Comparison of ENCODE assay signal across 18 cellular contexts in genomic region chr1:196598902-196599301, GRCh38. TPM values are rescaled to one million over a fixed set of nuclear protein-coding genes. Genes with fewer than 3 reads are reported as not detected.
DNase-seq lines count a peak whose midpoint lies in the region; ATAC-seq, FAIRE-seq and TF ChIP-seq lines count a peak whose summit lies in the region.
"Had no signal": no experiment of that assay in that cellular context is flagged by ENCODE, and none has a peak within 500 bp of the region (broad histone marks: within the 10 kb centered on the region; RNA-seq: fewer than 3 reads in every experiment).

No MANE protein-coding gene starts in this region.

- H3K4me1 ChIP-seq in sigmoid colon: no peaks in the 10 kb centered on the region
- H3K4me1 ChIP-seq: A549, Caco-2 had no signal

- TF ChIP-seq POLR2A in sigmoid colon (IDR thresholded peaks at IDR 0.05): no peak

- no peak for DNase-seq in HTR-8/SVneo (ENCODE audit: insufficient read length, low spot score)
- DNase-seq in NCI-H82 (lab: John Stamatoyannopoulos, UW): peak; percentile 95
- no peak for DNase-seq in glutamatergic neuron
- no peak for DNase-seq in sigmoid colon
- DNase-seq: Caco-2; CD8-positive, alpha-beta memory T cell; DMS 273 treated with DMSO at 0.1 percent for 48 hours; GM23248 had no signal

- intact Hi-C loops in sigmoid colon (cut with DNase I): no loop called here

- peak overlapping the region; percentile 54 for H3K4me3 Mint-ChIP-seq in glutamatergic neuron (ENCODE audit: unreplicated experiment)
- H3K4me3 Mint-ChIP-seq: CD14-positive monocyte; CD8-positive, alpha-beta memory T cell had no signal

- no peaks in the 10 kb centered on the region for H3K36me3 ChIP-seq in sigmoid colon

- TF ChIP-seq CTCF in glutamatergic neuron (IDR thresholded peaks at IDR 0.05; ENCODE audit: partially characterized antibody, unreplicated experiment): no peak
- no peak for TF ChIP-seq CTCF in sigmoid colon (IDR thresholded peaks at IDR 0.05)

- H3K27ac Mint-ChIP-seq in glutamatergic neuron (ENCODE audit: unreplicated experiment): peak overlapping the region; percentile 94
- H3K27ac Mint-ChIP-seq: CD14-positive monocyte; CD8-positive, alpha-beta memory T cell had no signal

- ATAC-seq in HG03095 (IDR thresholded peaks at IDR 0.05; ENCODE audit: unreplicated experiment) (no peak), HG02642 (IDR thresholded peaks at IDR 0.05; ENCODE audit: poor library complexity, unreplicated experiment) (no peak)
- ATAC-seq: GM12878, HCT116, HepG2 had no signal

- no peak overlapping the region for H3K4me3 ChIP-seq in sigmoid colon
- H3K4me3 ChIP-seq: A549, GM12878, GM23248 had no signal

- H3K4me1 Mint-ChIP-seq in glutamatergic neuron (ENCODE audit: low read depth, unreplicated experiment): peaks cover 56% of the 10 kb centered on the region
- H3K4me1 Mint-ChIP-seq: CD14-positive monocyte; CD8-positive, alpha-beta memory T cell had no signal

- H3K27ac ChIP-seq in sigmoid colon: no peak overlapping the region
- H3K27ac ChIP-seq: A549, GM23248 had no signal

- peaks cover 2% of the 10 kb centered on the region for H3K27me3 Mint-ChIP-seq in glutamatergic neuron (ENCODE audit: unreplicated experiment)

- no peaks in the 10 kb centered on the region for H3K27me3 ChIP-seq in sigmoid colon

- TF ChIP-seq EP300 in sigmoid colon (IDR thresholded peaks at IDR 0.05): no peak

- H3K36me3 Mint-ChIP-seq in glutamatergic neuron (ENCODE audit: unreplicated experiment): no peaks in the 10 kb centered on the region
- H3K36me3 Mint-ChIP-seq: CD14-positive monocyte; CD8-positive, alpha-beta memory T cell had no signal

- H3K9me3 ChIP-seq in sigmoid colon: no peaks in the 10 kb centered on the region
- H3K9me3 ChIP-seq: A549, Caco-2 had no signal

- H3K9me3 Mint-ChIP-seq in glutamatergic neuron (ENCODE audit: unreplicated experiment): peaks cover 5% of the 10 kb centered on the region
- H3K9me3 Mint-ChIP-seq: CD8-positive, alpha-beta memory T cell had no signal

- peak; percentile 13 for FAIRE-seq in HTR-8/SVneo (lab: Jason Lieb, UNC)
- FAIRE-seq: A549, GM12878, GM18507, H54, HepG2 had no signal

RNA-seq across cellular contexts. Expression of gene KCNT2, which starts 9.3 kb away (rescaled TPM):
- total RNA-seq in glutamatergic neuron (ENCODE audit: unreplicated experiment) (126 TPM), sigmoid colon (1 to 10 TPM; 1.8 to 3.1 (median 2.6) TPM)
- 1 to 10 TPM in 1 of 3 donors, under 1 TPM in 2; 0.64 to 1.2 (median 0.92) TPM for polyA plus RNA-seq in sigmoid colon
- total RNA-seq: Caco-2; CD8-positive, alpha-beta memory T cell; GM12878; HepG2; HT-29 had no signal
- polyA plus RNA-seq: CD14-positive monocyte; CD8-positive, alpha-beta memory T cell; GM12878; HepG2 had no signal

RNA-seq across cellular contexts. Expression of gene CFH, which starts 52.9 kb away (rescaled TPM):
- not detected for total RNA-seq in glutamatergic neuron (ENCODE audit: unreplicated experiment)
- 10 to 100 TPM; 18.7 to 40.2 (median 34.5) TPM for total RNA-seq in sigmoid colon
- polyA plus RNA-seq in sigmoid colon: 10 to 100 TPM in 2 of 3 donors, 1 to 10 TPM in 1; 5.3 to 31.6 (median 13.8) TPM
- total RNA-seq: Caco-2, HepG2 had no signal
- polyA plus RNA-seq: GM12878, HepG2 had no signal

Comparison
In these comparisons a context has a peak if more than half of its experiments do, and no peak if none do; other contexts are left out.
1. RNA of gene KCNT2, which starts 9.3 kb away (total RNA-seq): 126 TPM in glutamatergic neuron (single experiment); 1.8 to 3.1 TPM in sigmoid colon; every median in the first group is over 10 times any median in the second.
2. RNA of gene CFH, which starts 52.9 kb away (total RNA-seq): 18.7 to 40.2 TPM in sigmoid colon; not detected in glutamatergic neuron (single experiment); every median in the first group is over 10 times any median in the second.